17 cellular contexts compared by ENCODE assay signal in genomic region chr3:52487788-52488691, GRCh38. TPM values are rescaled to one million over a fixed set of nuclear protein-coding genes. Genes with fewer than 3 reads are reported as not detected.
DNase-seq lines count a peak whose midpoint lies in the region; FAIRE-seq and TF ChIP-seq lines count a peak whose summit lies in the region.
"Had no signal": no experiment of that assay in that cellular context is flagged by ENCODE, and none has a peak within 500 bp of the region (broad histone marks: within the 10 kb centered on the region; RNA-seq: fewer than 3 reads in every experiment).

No MANE protein-coding gene starts in this region.

- peak overlapping the region in 7 of 11 experiments; percentile 17 to 77 (median 41); a peak in 8 of 22 replicates for H3K9ac ChIP-seq in BLaER1 treated with 17β-estradiol and CSF1 and Interleukin-3, amounts not matched to agents 10 nM and 100 nM
- H3K9ac ChIP-seq in H1 (replicated peaks in 1 of 4; ENCODE audit: extremely low read depth in 1 of 4, low read depth in 3 of 4, low read length in 3 of 4), result no peak overlapping the region
- H3K9ac ChIP-seq: KMS-11 had no signal

- H3K4me3 ChIP-seq in BLaER1 treated with 17β-estradiol and CSF1 and Interleukin-3, amounts not matched to agents 10 nM and 100 nM, result no peak overlapping the region
- H3K4me3 ChIP-seq in H1 (ENCODE audit: extremely low read depth in 1 of 4, insufficient read depth in 2 of 4, low read depth in 3 of 4, low read length in 4 of 4), result no peak overlapping the region
- no peak overlapping the region for H3K4me3 ChIP-seq in MG63
- H3K4me3 ChIP-seq: SJCRH30 had no signal

- H2AK5ac ChIP-seq in H1 (ENCODE audit: low read depth, low read length), result no peak overlapping the region

- no peaks in the 10 kb centered on the region for H3K27me3 Mint-ChIP-seq in activated CD4-positive, alpha-beta T cell treated with anti-CD3 and anti-CD28 coated beads, Interleukin-2, amount 10 ng/mL, durations not matched to agents 7 days and 5 days

- no peaks in the 10 kb centered on the region for H3K9me3 ChIP-seq in BLaER1 treated with 17β-estradiol and CSF1 and Interleukin-3, amounts not matched to agents 10 nM and 100 nM (replicated peaks in 1 of 11)
- H3K9me3 ChIP-seq in H1 (ENCODE audit: insufficient read depth in 2 of 2, low read depth in 1 of 2, low read length in 1 of 2) (no peaks in the 10 kb centered on the region), MG63 (no peaks in the 10 kb centered on the region)
- H3K9me3 ChIP-seq: SJCRH30 had no signal

- H3K4me1 Mint-ChIP-seq in activated CD4-positive, alpha-beta T cell treated with anti-CD3 and anti-CD28 coated beads, Interleukin-2, amount 10 ng/mL, durations not matched to agents 7 days and 5 days, result no peaks in the 10 kb centered on the region

- H4K8ac ChIP-seq in H1 (ENCODE audit: extremely low read depth, insufficient read depth, low read length), result no peak overlapping the region; the same call in 1 of the 2 replicates

- DNase-seq in H1 (ENCODE audit: low read depth in 1 of 2, low spot score in 2 of 2), result no peak
- DNase-seq in MG63, result no peak
- DNase-seq in activated CD4-positive, alpha-beta T cell treated with anti-CD3 and anti-CD28 coated beads, Interleukin-2, amount 10 ng/mL, durations not matched to agents 7 days and 5 days, result no peak
- DNase-seq: CD8-positive, alpha-beta T cell; HFFc6; NCI-H1048; NCI-H146; NCI-H2081; NCI-H748 treated with DMSO at 0.1 percent for 48 hours; SJCRH30 had no signal

- H3K23me2 ChIP-seq in H1 (ENCODE audit: low read depth, low read length), result no peaks in the 10 kb centered on the region

- no peak overlapping the region for H2BK15ac ChIP-seq in H1 (ENCODE audit: low read length)

- TF ChIP-seq POLR2A in H1 (IDR thresholded peaks at IDR 0.05; ENCODE audit: control extremely low read depth in 1 of 2, low read depth in 2 of 2, low read length in 2 of 2), result no peak

- peaks cover 11% of the 10 kb centered on the region for H3K36me3 Mint-ChIP-seq in activated CD4-positive, alpha-beta T cell treated with anti-CD3 and anti-CD28 coated beads, Interleukin-2, amount 10 ng/mL, durations not matched to agents 7 days and 5 days (ENCODE audit: low read depth)

- no peak overlapping the region for H3K23ac ChIP-seq in H1 (ENCODE audit: insufficient read length)

- H3K56ac ChIP-seq in H1 (replicated peaks; ENCODE audit: insufficient read length, low read depth, low read length), result no peak overlapping the region

- no peak overlapping the region for H4K91ac ChIP-seq in H1 (replicated peaks; ENCODE audit: insufficient read length, low read length)

- H2BK5ac ChIP-seq in H1 (ENCODE audit: low read depth, low read length), result peak overlapping the region; percentile 52; the same call in 1 of the 2 replicates

- no peak overlapping the region for H2BK20ac ChIP-seq in H1 (ENCODE audit: low read length)

- H4K5ac ChIP-seq in H1 (ENCODE audit: insufficient read length, low read depth, low read length), result no peak overlapping the region

- FAIRE-seq in H1 (lab: Jason Lieb, UNC), result no peak
- FAIRE-seq: GM19239, H54 had no signal

- no peak for TF ChIP-seq CTCF in H1 (IDR thresholded peaks at IDR 0.05; ENCODE audit: control extremely low read depth in 1 of 3, insufficient read depth in 1 of 3, low read depth in 1 of 3, low read length in 3 of 3)

- peaks cover 60 to 100% (median 99%) of the 10 kb centered on the region in 10 experiments for H3K4me1 ChIP-seq in BLaER1 treated with 17β-estradiol and CSF1 and Interleukin-3, amounts not matched to agents 10 nM and 100 nM
- no peaks in the 10 kb centered on the region for H3K4me1 ChIP-seq in H1 (replicated peaks in 1 of 4; ENCODE audit: control insufficient read depth in 3 of 4, insufficient read depth in 4 of 4, low read length in 3 of 4)
- H3K4me1 ChIP-seq: SJCRH30 had no signal

- WGBS in H1 (ENCODE audit: extremely low coverage in 1 of 2, insufficient coverage in 1 of 2, insufficient read length in 1 of 2, insufficient replicate concordance in 2 of 2, low coverage in 1 of 2, low lambda C conversion rate in 2 of 2, missing lambda C conversion rate in 1 of 2), 2 experiments, result 94% methylated on average over 49 of the region's 59 CpGs; no CpG with 5 or more reads in 1 of the 2 experiments

- POLR2A ChIA-PET in H1 (lab: Charles Lee; ENCODE audit: partially characterized antibody), result interaction anchor here (1.1 to 1.6 kb wide), 4 partner anchors 8 to 28 kb away, joined by 3 to 5 read pairs (median 4); no protein-coding TSS in a partner anchor
- POLR2A ChIA-PET in activated CD4-positive, alpha-beta T cell treated with anti-CD3 and anti-CD28 coated beads, Interleukin-2, amount 10 ng/mL, durations not matched to agents 7 days and 5 days (lab: Charles Lee), result no interaction called here

- peak overlapping the region in 8 of 11 experiments; percentile 7 to 100 (median 90); a peak in 14 of 22 replicates for H3K4me2 ChIP-seq in BLaER1 treated with 17β-estradiol and CSF1 and Interleukin-3, amounts not matched to agents 10 nM and 100 nM
- no peak overlapping the region for H3K4me2 ChIP-seq in H1 (ENCODE audit: insufficient read depth in 1 of 2, low read depth in 2 of 2, low read length in 2 of 2)
- H3K4me2 ChIP-seq: KMS-11 had no signal

- H3K27me3 ChIP-seq in BLaER1 treated with 17β-estradiol and CSF1 and Interleukin-3, amounts not matched to agents 10 nM and 100 nM, result no peaks in the 10 kb centered on the region
- no peaks in the 10 kb centered on the region for H3K27me3 ChIP-seq in H1 (replicated peaks in 1 of 4; ENCODE audit: control insufficient read depth in 3 of 4, extremely low read depth in 1 of 4, insufficient read depth in 3 of 4, low read length in 3 of 4)
- no peaks in the 10 kb centered on the region for H3K27me3 ChIP-seq in MG63
- H3K27me3 ChIP-seq: SJCRH30 had no signal

- peaks cover 0 to 6% (median 0%) of the 10 kb centered on the region in 11 experiments; a peak in 1 of 22 replicates for H4K20me1 ChIP-seq in BLaER1 treated with 17β-estradiol and CSF1 and Interleukin-3, amounts not matched to agents 10 nM and 100 nM
- peaks cover 0 to 23% of the 10 kb centered on the region in 2 experiments for H4K20me1 ChIP-seq in H1 (replicated peaks in 1 of 2; ENCODE audit: control insufficient read depth in 1 of 2, insufficient read depth in 2 of 2, low read length in 2 of 2)

- no peak overlapping the region for H3K27ac Mint-ChIP-seq in activated CD4-positive, alpha-beta T cell treated with anti-CD3 and anti-CD28 coated beads, Interleukin-2, amount 10 ng/mL, durations not matched to agents 7 days and 5 days
- H3K27ac Mint-ChIP-seq: CD8-positive, alpha-beta T cell; HFFc6 had no signal

- TF ChIP-seq EP300 in H1 (IDR thresholded peaks at IDR 0.05; ENCODE audit: borderline replicate concordance in 1 of 2, low read depth in 2 of 2, low read length in 2 of 2), result no peak

- H3K9me3 Mint-ChIP-seq in activated CD4-positive, alpha-beta T cell treated with anti-CD3 and anti-CD28 coated beads, Interleukin-2, amount 10 ng/mL, durations not matched to agents 7 days and 5 days, result no peaks in the 10 kb centered on the region
- H3K9me3 Mint-ChIP-seq: CD8-positive, alpha-beta T cell; HFFc6 had no signal

- peak overlapping the region; percentile 3 to 98 (median 89); a peak in 18 of 22 replicates for H3K27ac ChIP-seq in BLaER1 treated with 17β-estradiol and CSF1 and Interleukin-3, amounts not matched to agents 10 nM and 100 nM
- H3K27ac ChIP-seq in H1 (ENCODE audit: low read depth, low read length), result no peak overlapping the region
- H3K27ac ChIP-seq: KMS-11, SJCRH30 had no signal

- no peak overlapping the region for H3K4ac ChIP-seq in H1 (replicated peaks; ENCODE audit: insufficient read length, low read depth, low read length)

- H2BK120ac ChIP-seq in H1 (replicated peaks; ENCODE audit: low read depth, low read length), result no peak overlapping the region

- H3K4me3 Mint-ChIP-seq in activated CD4-positive, alpha-beta T cell treated with anti-CD3 and anti-CD28 coated beads, Interleukin-2, amount 10 ng/mL, durations not matched to agents 7 days and 5 days, result no peak overlapping the region
- H3K4me3 Mint-ChIP-seq: CD8-positive, alpha-beta T cell; HFFc6 had no signal

- H3K18ac ChIP-seq in H1 (ENCODE audit: extremely low read depth, low read length), result no peak overlapping the region

- peaks cover 2% of the 10 kb centered on the region; the same call in 1 of the 2 replicates for H3K79me1 ChIP-seq in H1 (ENCODE audit: low read depth, low read length)

- H2BK12ac ChIP-seq in H1 (ENCODE audit: low read depth, low read length), result no peak overlapping the region

- no peak overlapping the region for H3K14ac ChIP-seq in H1 (ENCODE audit: insufficient read length)

- H3K36me3 ChIP-seq in BLaER1 treated with 17β-estradiol and CSF1 and Interleukin-3, amounts not matched to agents 10 nM and 100 nM, result peaks cover 68 to 84% (median 76%) of the 10 kb centered on the region in 11 experiments
- H3K36me3 ChIP-seq in H1 (ENCODE audit: control insufficient read depth in 2 of 4, insufficient read depth in 4 of 4, low read length in 3 of 4) (peaks cover 21 to 65% (median 43%) of the 10 kb centered on the region in 4 experiments), MG63 (no peaks in the 10 kb centered on the region; the same call in none of the 2 replicates)

- no peak overlapping the region for H2AFZ ChIP-seq in H1 (ENCODE audit: low read length)

- no peaks in the 10 kb centered on the region for H3K79me2 ChIP-seq in H1 (ENCODE audit: control insufficient read depth in 1 of 2, insufficient read depth in 2 of 2, low read length in 2 of 2)

- TF ChIP-seq RAD21 in H1 (IDR thresholded peaks at IDR 0.05 in 1 of 2, conservative IDR thresholded peaks at IDR 0.05 in 1 of 2; ENCODE audit: low read depth in 2 of 2, low read length in 2 of 2), result no peak

- CTCF ChIA-PET in H1 (lab: Charles Lee; ENCODE audit: partially characterized antibody), result interaction anchor here (0.6 to 2.0 kb wide), 3 partner anchors 15 to 373 kb away, joined by 3 to 7 read pairs (median 3); no protein-coding TSS in a partner anchor
- CTCF ChIA-PET in activated CD4-positive, alpha-beta T cell treated with anti-CD3 and anti-CD28 coated beads, Interleukin-2, amount 10 ng/mL, durations not matched to agents 7 days and 5 days (lab: Charles Lee), result no interaction called here

RNA-seq across cellular contexts. Expression of gene STAB1, which starts 7.1 kb away (rescaled TPM):
- total RNA-seq in H1 (2021; fragmentation: NEBNext Ultra II Directional; extraction: Animal tissue kit (Norgen Biotek cat#: 25700)), result 1.8 and 1.9 TPM in 2 replicates
- 1.0 and 1.3 TPM in 2 replicates for polyA plus RNA-seq in H1 (2011; rRNA removed)
- 0.78 TPM for polyA plus RNA-seq in H1 (2011; cell fraction: cytosol; rRNA removed)
- 3.9 TPM for polyA plus RNA-seq in H1 (2011; cell fraction: nucleus; rRNA removed)
- polyA plus RNA-seq in H1 (2012, experiment 1 of 2), result 0.64 to 1.5 TPM (median 1.2 TPM) in 4 replicates
- polyA plus RNA-seq in H1 (2012, experiment 2 of 2), result 0.62 TPM
- polyA plus RNA-seq in H1 (2013, experiment 1 of 2), result 1.2 TPM
- polyA plus RNA-seq in H1 (2013, experiment 2 of 2), result 0.99 TPM
- 0.85 and 1.4 TPM in 2 replicates for polyA minus RNA-seq in H1 (2011; rRNA and poly(A)+ RNA removed)
- polyA minus RNA-seq in H1 (2011; cell fraction: cytosol; rRNA and poly(A)+ RNA removed), result 1.7 TPM
- 2.0 TPM for polyA minus RNA-seq in H1 (2011; cell fraction: nucleus; rRNA and poly(A)+ RNA removed)
- total RNA-seq in MG63 (2014; rRNA removed; shearing (Covaris generic); ENCODE audit: low replicate concordance), result not detected in 2 replicates
- under 1 TPM; 0.02 to 0.15 TPM for total RNA-seq in activated CD4-positive, alpha-beta T cell treated with anti-CD3 and anti-CD28 coated beads, Interleukin-2, amount 10 ng/mL, durations not matched to agents 7 days and 5 days
- total RNA-seq: HFFc6, M059J, NCI-H460, SJCRH30 had no signal

RNA-seq across cellular contexts. Expression of gene NISCH, which starts 32.6 kb away (rescaled TPM):
- total RNA-seq in H1 (2021; fragmentation: NEBNext Ultra II Directional; extraction: Animal tissue kit (Norgen Biotek cat#: 25700)), result 67.0 and 71.9 TPM in 2 replicates
- 71.2 and 108 TPM in 2 replicates for polyA plus RNA-seq in H1 (2011; rRNA removed)
- polyA plus RNA-seq in H1 (2011; cell fraction: cytosol; rRNA removed), result 71.7 TPM
- polyA plus RNA-seq in H1 (2011; cell fraction: nucleus; rRNA removed), result 289 TPM
- 48.9 to 72.2 TPM (median 62.2 TPM) in 4 replicates for polyA plus RNA-seq in H1 (2012, experiment 1 of 2)
- polyA plus RNA-seq in H1 (2012, experiment 2 of 2), result 33.3 TPM
- polyA plus RNA-seq in H1 (2013, experiment 1 of 2), result 50.4 TPM
- polyA plus RNA-seq in H1 (2013, experiment 2 of 2), result 45.9 TPM
- 106 and 112 TPM in 2 replicates for polyA minus RNA-seq in H1 (2011; rRNA and poly(A)+ RNA removed)
- polyA minus RNA-seq in H1 (2011; cell fraction: cytosol; rRNA and poly(A)+ RNA removed), result 60.0 TPM
- polyA minus RNA-seq in H1 (2011; cell fraction: nucleus; rRNA and poly(A)+ RNA removed), result 121 TPM
- total RNA-seq in MG63 (2014; rRNA removed; shearing (Covaris generic); ENCODE audit: low replicate concordance), result 8.1 and 15.5 TPM in 2 replicates
- 10 to 100 TPM; 94.5 TPM for total RNA-seq in activated CD4-positive, alpha-beta T cell treated with anti-CD3 and anti-CD28 coated beads, Interleukin-2, amount 10 ng/mL, durations not matched to agents 7 days and 5 days

RNA-seq across cellular contexts. Expression of gene TNNC1, which starts 34.2 kb away (rescaled TPM):
- total RNA-seq in H1 (2021; fragmentation: NEBNext Ultra II Directional; extraction: Animal tissue kit (Norgen Biotek cat#: 25700)), result 5.8 and 9.5 TPM in 2 replicates
- 16.4 and 18.5 TPM in 2 replicates for polyA plus RNA-seq in H1 (2011; rRNA removed)
- polyA plus RNA-seq in H1 (2011; cell fraction: cytosol; rRNA removed), result 29.5 TPM
- 12.1 TPM for polyA plus RNA-seq in H1 (2011; cell fraction: nucleus; rRNA removed)
- 11.7 to 13.0 TPM (median 12.0 TPM) in 4 replicates for polyA plus RNA-seq in H1 (2012, experiment 1 of 2)
- polyA plus RNA-seq in H1 (2012, experiment 2 of 2), result 12.9 TPM
- polyA plus RNA-seq in H1 (2013, experiment 1 of 2), result 5.0 TPM
- 4.6 TPM for polyA plus RNA-seq in H1 (2013, experiment 2 of 2)
- polyA minus RNA-seq in H1 (2011; rRNA and poly(A)+ RNA removed), result 2.8 and 5.0 TPM in 2 replicates
- polyA minus RNA-seq in H1 (2011; cell fraction: cytosol; rRNA and poly(A)+ RNA removed), result 4.1 TPM
- 5.0 TPM for polyA minus RNA-seq in H1 (2011; cell fraction: nucleus; rRNA and poly(A)+ RNA removed)
- 0.99 TPM in 1 of 2 replicates, not detected in the other for total RNA-seq in MG63 (2014; rRNA removed; shearing (Covaris generic); ENCODE audit: low replicate concordance)
- total RNA-seq in activated CD4-positive, alpha-beta T cell treated with anti-CD3 and anti-CD28 coated beads, Interleukin-2, amount 10 ng/mL, durations not matched to agents 7 days and 5 days, result 1 to 10 TPM; 1.5 to 2.1 TPM
- total RNA-seq: M059J had no signal

RNA-seq across cellular contexts. Expression of gene SEMA3G, which starts 43.1 kb away (rescaled TPM):
- 1.5 TPM in 2 replicates for total RNA-seq in H1 (2021; fragmentation: NEBNext Ultra II Directional; extraction: Animal tissue kit (Norgen Biotek cat#: 25700))
- 0.95 and 2.4 TPM in 2 replicates for polyA plus RNA-seq in H1 (2011; rRNA removed)
- 1.0 TPM for polyA plus RNA-seq in H1 (2011; cell fraction: cytosol; rRNA removed)
- polyA plus RNA-seq in H1 (2011; cell fraction: nucleus; rRNA removed), result 2.2 TPM
- 1.0 to 1.8 TPM (median 1.2 TPM) in 4 replicates for polyA plus RNA-seq in H1 (2012, experiment 1 of 2)
- 0.50 TPM for polyA plus RNA-seq in H1 (2012, experiment 2 of 2)
- 1.3 TPM for polyA plus RNA-seq in H1 (2013, experiment 1 of 2)
- 1.1 TPM for polyA plus RNA-seq in H1 (2013, experiment 2 of 2)
- 1.1 and 1.4 TPM in 2 replicates for polyA minus RNA-seq in H1 (2011; rRNA and poly(A)+ RNA removed)
- 1.5 TPM for polyA minus RNA-seq in H1 (2011; cell fraction: cytosol; rRNA and poly(A)+ RNA removed)
- 1.8 TPM for polyA minus RNA-seq in H1 (2011; cell fraction: nucleus; rRNA and poly(A)+ RNA removed)
- not detected in 2 replicates for total RNA-seq in MG63 (2014; rRNA removed; shearing (Covaris generic); ENCODE audit: low replicate concordance)
- under 1 TPM in 1 of 2 experiments, not detected in 1; 0.15 TPM for total RNA-seq in activated CD4-positive, alpha-beta T cell treated with anti-CD3 and anti-CD28 coated beads, Interleukin-2, amount 10 ng/mL, durations not matched to agents 7 days and 5 days
- total RNA-seq: HFFc6 had no signal
- polyA plus RNA-seq: BJ had no signal

RNA-seq across cellular contexts. Expression of gene NT5DC2, which starts 45.6 kb away (rescaled TPM):
- 331 and 367 TPM in 2 replicates for total RNA-seq in H1 (2021; fragmentation: NEBNext Ultra II Directional; extraction: Animal tissue kit (Norgen Biotek cat#: 25700))
- polyA plus RNA-seq in H1 (2011; rRNA removed), result 477 and 618 TPM in 2 replicates
- 370 TPM for polyA plus RNA-seq in H1 (2011; cell fraction: cytosol; rRNA removed)
- 830 TPM for polyA plus RNA-seq in H1 (2011; cell fraction: nucleus; rRNA removed)
- polyA plus RNA-seq in H1 (2012, experiment 1 of 2), result 216 to 416 TPM (median 397 TPM) in 4 replicates
- 335 TPM for polyA plus RNA-seq in H1 (2012, experiment 2 of 2)
- polyA plus RNA-seq in H1 (2013, experiment 1 of 2), result 241 TPM
- 226 TPM for polyA plus RNA-seq in H1 (2013, experiment 2 of 2)
- polyA minus RNA-seq in H1 (2011; rRNA and poly(A)+ RNA removed), result 308 and 331 TPM in 2 replicates
- 233 TPM for polyA minus RNA-seq in H1 (2011; cell fraction: cytosol; rRNA and poly(A)+ RNA removed)
- 167 TPM for polyA minus RNA-seq in H1 (2011; cell fraction: nucleus; rRNA and poly(A)+ RNA removed)
- 7.2 and 21.5 TPM in 2 replicates for total RNA-seq in MG63 (2014; rRNA removed; shearing (Covaris generic); ENCODE audit: low replicate concordance)
- 10 to 100 TPM; 22.1 to 23.8 TPM for total RNA-seq in activated CD4-positive, alpha-beta T cell treated with anti-CD3 and anti-CD28 coated beads, Interleukin-2, amount 10 ng/mL, durations not matched to agents 7 days and 5 days

Comparison
In these comparisons a context has a peak if more than half of its experiments do, and no peak if none do; other contexts are left out.
1. H3K4me2 ChIP-seq: peak in BLaER1 treated with 17β-estradiol and CSF1 and Interleukin-3, amounts not matched to agents 10 nM and 100 nM (8 of 11); none in H1 (0 of 2).
2. H3K9ac ChIP-seq: peak in BLaER1 treated with 17β-estradiol and CSF1 and Interleukin-3, amounts not matched to agents 10 nM and 100 nM (7 of 11); none in H1 (0 of 4).